In the genomic region with DNA sequence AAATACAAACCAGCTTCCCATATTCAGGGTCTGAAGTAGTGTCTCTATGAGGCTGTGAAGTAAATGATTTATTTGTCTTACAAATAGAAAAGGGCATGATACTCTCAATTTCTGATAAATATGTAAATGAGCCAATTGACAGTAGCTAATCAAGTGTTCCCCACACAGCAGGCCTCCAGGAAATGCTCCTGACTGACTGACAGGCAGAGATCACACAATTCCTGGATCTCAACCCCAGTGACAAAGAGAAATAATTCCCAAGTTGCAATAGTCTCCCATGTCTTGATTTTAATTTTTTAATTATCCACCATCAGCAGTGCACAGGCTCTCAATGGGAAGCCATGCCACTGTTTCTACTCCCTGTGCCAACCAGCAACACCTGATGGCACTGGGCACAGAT, we compare ENCODE assay signal across 16 cellular contexts.
A peak's percentile ranks its signal among the peaks of the same experiment; 100 is the strongest.
DNase-seq lines count a peak whose midpoint lies in the region; TF ChIP-seq lines count a peak whose summit lies in the region.
"Had no signal": no experiment of that assay in that cellular context is flagged by ENCODE, and none has a peak within 500 bp of the region (broad histone marks: within the 10 kb centered on the region; RNA-seq: fewer than 3 reads in every experiment).

No MANE protein-coding gene starts in this region.

- TF ChIP-seq CTCF in endodermal cell (conservative IDR thresholded peaks at IDR 0.05), result no peak
- TF ChIP-seq CTCF in neural crest cell (conservative IDR thresholded peaks at IDR 0.05), result no peak

- H3K27me3 Mint-ChIP-seq in endodermal cell (ENCODE audit: insufficient read depth), result peaks cover 10% of the 10 kb centered on the region
- no peaks in the 10 kb centered on the region for H3K27me3 Mint-ChIP-seq in neural crest cell (ENCODE audit: low read depth)
- H3K27me3 Mint-ChIP-seq in T-helper 2 cell treated with Interferon-gamma antibody and Interleukin-4, amounts not matched to agents 5 μg/mL and 100 μg/mL, for 36 hours (ENCODE audit: low read depth), result no peaks in the 10 kb centered on the region
- H3K27me3 Mint-ChIP-seq: B cell had no signal

- no peak overlapping the region for H3K9ac ChIP-seq in endodermal cell (ENCODE audit: extremely low read depth, low read length, poor library complexity, severe bottlenecking)

- H3K27ac Mint-ChIP-seq in endodermal cell (no peak overlapping the region), neural crest cell (ENCODE audit: unreplicated experiment) (peak overlapping the region; percentile 87)
- H3K27ac Mint-ChIP-seq in T-helper 2 cell treated with Interferon-gamma antibody and Interleukin-4, amounts not matched to agents 5 μg/mL and 100 μg/mL, for 36 hours, result no peak overlapping the region
- H3K27ac Mint-ChIP-seq: B cell; CD4-positive, alpha-beta memory T cell had no signal

- H3K36me3 Mint-ChIP-seq in endodermal cell (ENCODE audit: low read depth), result peaks cover 3% of the 10 kb centered on the region
- peaks cover 10% of the 10 kb centered on the region for H3K36me3 Mint-ChIP-seq in neural crest cell (ENCODE audit: low read depth)
- H3K36me3 Mint-ChIP-seq in T-helper 2 cell treated with Interferon-gamma antibody and Interleukin-4, amounts not matched to agents 5 μg/mL and 100 μg/mL, for 36 hours (ENCODE audit: low read depth), result no peaks in the 10 kb centered on the region
- H3K36me3 Mint-ChIP-seq: CD4-positive, alpha-beta memory T cell had no signal

- H3K4me1 ChIP-seq in endodermal cell (ENCODE audit: control insufficient read depth, insufficient read depth, low read length), result no peaks in the 10 kb centered on the region
- H3K4me1 ChIP-seq: HAP-1 had no signal

- H3K4me3 Mint-ChIP-seq in endodermal cell, result no peak overlapping the region
- peak overlapping the region; percentile 24 for H3K4me3 Mint-ChIP-seq in neural crest cell
- H3K4me3 Mint-ChIP-seq in T-helper 2 cell treated with Interferon-gamma antibody and Interleukin-4, amounts not matched to agents 5 μg/mL and 100 μg/mL, for 36 hours, result no peak overlapping the region
- H3K4me3 Mint-ChIP-seq: B cell; CD4-positive, alpha-beta memory T cell had no signal

- peaks cover 13% of the 10 kb centered on the region for H3K9me3 ChIP-seq in endodermal cell (ENCODE audit: control insufficient read depth, low read length)
- H3K9me3 ChIP-seq: HAP-1 had no signal

- H3K27me3 ChIP-seq in endodermal cell (ENCODE audit: control insufficient read depth, insufficient read depth, low read length, poor library complexity, severe bottlenecking), result no peaks in the 10 kb centered on the region

- H3K4me1 Mint-ChIP-seq in endodermal cell (peaks cover 28% of the 10 kb centered on the region), neural crest cell (peaks cover 60% of the 10 kb centered on the region)
- no peaks in the 10 kb centered on the region for H3K4me1 Mint-ChIP-seq in T-helper 2 cell treated with Interferon-gamma antibody and Interleukin-4, amounts not matched to agents 5 μg/mL and 100 μg/mL, for 36 hours (ENCODE audit: low read depth)
- H3K4me1 Mint-ChIP-seq: B cell had no signal

- H3K9me3 Mint-ChIP-seq in endodermal cell (peaks cover 17% of the 10 kb centered on the region), neural crest cell (peaks cover 10% of the 10 kb centered on the region)
- H3K9me3 Mint-ChIP-seq in T-helper 2 cell treated with Interferon-gamma antibody and Interleukin-4, amounts not matched to agents 5 μg/mL and 100 μg/mL, for 36 hours, result no peaks in the 10 kb centered on the region

- peak; percentile 53 for DNase-seq in NCI-H1694 treated with DMSO at 0.1 percent for 48 hours (lab: John Stamatoyannopoulos, UW)
- DNase-seq in NCI-H1694 (lab: John Stamatoyannopoulos, UW), result no peak
- no peak for DNase-seq in endodermal cell
- DNase-seq in neural crest cell (ENCODE audit: low read depth, low spot score), result no peak
- DNase-seq in AG08395 (ENCODE audit: low spot score), result no peak
- DNase-seq in D341Med (ENCODE audit: low spot score), result no peak
- DNase-seq in T-helper 2 cell treated with Interferon-gamma antibody and Interleukin-4, amounts not matched to agents 5 μg/mL and 100 μg/mL, for 36 hours (ENCODE audit: low spot score), result no peak
- DNase-seq: 8988T; ACHN; CD4-positive, alpha-beta memory T cell; DMS153; EL; GOT3 had no signal

- peak overlapping the region; percentile 92 for H3K27ac ChIP-seq in endodermal cell (ENCODE audit: low read depth, low read length)
- H3K27ac ChIP-seq: C4-2B had no signal

- no peaks in the 10 kb centered on the region for H3K36me3 ChIP-seq in endodermal cell (ENCODE audit: control insufficient read depth, insufficient read depth, low read length)
- H3K36me3 ChIP-seq: HAP-1 had no signal

- no peak overlapping the region for H3K4me3 ChIP-seq in endodermal cell (ENCODE audit: low read length)
- H3K4me3 ChIP-seq: HAP-1 had no signal
